Comparison of ENCODE assay signal across 8 cellular contexts in genomic region chr17:7023576-7024401, GRCh38. TPM values are rescaled to one million over a fixed set of nuclear protein-coding genes. Genes with fewer than 3 reads are reported as not detected.
A peak's percentile ranks its signal among the peaks of the same experiment; 100 is the strongest.
DNase-seq lines count a peak whose midpoint lies in the region; ATAC-seq and TF ChIP-seq lines count a peak whose summit lies in the region.

No MANE protein-coding gene starts in this region.

- H3K79me2 ChIP-seq in Karpas-422 (ENCODE audit: low read length): no peaks in the 10 kb centered on the region

- no peaks in the 10 kb centered on the region for H3K9me2 ChIP-seq in Karpas-422 (replicated peaks; ENCODE audit: insufficient read depth, low read length)

- H3K4me2 ChIP-seq in Karpas-422 (ENCODE audit: low read depth, low read length, poor library complexity, severe bottlenecking): no peak overlapping the region

- no peak overlapping the region for H3K27ac ChIP-seq in Karpas-422 (ENCODE audit: low read length)

- no peaks in the 10 kb centered on the region for H3K9me3 ChIP-seq in Karpas-422 (ENCODE audit: low read length)

- no peaks in the 10 kb centered on the region for H4K20me1 ChIP-seq in Karpas-422 (ENCODE audit: insufficient read depth, low read depth, low read length)

- no peak for TF ChIP-seq CTCF in choroid plexus epithelial cell (conservative IDR thresholded peaks at IDR 0.05; ENCODE audit: low read depth, low read length)

- H3K4me3 ChIP-seq in Karpas-422 (ENCODE audit: low read length): no peak overlapping the region
- peak overlapping the region; percentile 32 for H3K4me3 ChIP-seq in choroid plexus epithelial cell (ENCODE audit: low read depth, low read length)

- H3K36me3 ChIP-seq in Karpas-422 (ENCODE audit: insufficient read depth, low read length): no peaks in the 10 kb centered on the region

- ATAC-seq in HG03571 (IDR thresholded peaks at IDR 0.05; ENCODE audit: unreplicated experiment) (no peak), HG02852 (IDR thresholded peaks at IDR 0.05; ENCODE audit: unreplicated experiment) (no peak)

- H3K9ac ChIP-seq in Karpas-422 (ENCODE audit: low read length): no peak overlapping the region

- no peaks in the 10 kb centered on the region for H3K27me3 ChIP-seq in Karpas-422 (ENCODE audit: low read length)

- H2AFZ ChIP-seq in Karpas-422 (ENCODE audit: low read length): no peak overlapping the region

- peaks cover 7% of the 10 kb centered on the region for H3K4me1 ChIP-seq in Karpas-422 (ENCODE audit: low read length)

- peak; percentile 49 for DNase-seq in DMS53 treated with DMSO at 0.1 percent for 48 hours (lab: John Stamatoyannopoulos, UW; ENCODE audit: unreplicated experiment)
- peak; percentile 80 for DNase-seq in Karpas-422
- peak; percentile 89 to 93 for DNase-seq in activated CD4-positive, alpha-beta T cell treated with anti-CD3 and anti-CD28 coated beads for 4 hours
- DNase-seq in choroid plexus epithelial cell (ENCODE audit: low read depth): peak; percentile 92
- peak; percentile 98 for DNase-seq in islet precursor cell
- peak; percentile 96 for DNase-seq in stimulated activated CD4-positive, alpha-beta T cell treated with anti-CD3 and anti-CD28 coated beads, Interleukin-12 subunit alpha, Interleukin-12 subunit beta, amount 100 ng/mL, for 4 hours

RNA-seq across cellular contexts. Expression of gene BCL6B, which starts 0.9 kb away (rescaled TPM):
- not detected in 2 replicates for total RNA-seq in Karpas-422 (2014; rRNA removed; shearing (Covaris generic); ENCODE audit: low replicate concordance)

RNA-seq across cellular contexts. Expression of gene RNASEK, which starts 11.4 kb away (rescaled TPM):
- total RNA-seq in Karpas-422 (2014; rRNA removed; shearing (Covaris generic); ENCODE audit: low replicate concordance): 107 and 310 TPM in 2 replicates

RNA-seq across cellular contexts. Expression of gene SLC16A13, which starts 12.0 kb away (rescaled TPM):
- 1.3 and 6.0 TPM in 2 replicates for total RNA-seq in Karpas-422 (2014; rRNA removed; shearing (Covaris generic); ENCODE audit: low replicate concordance)

RNA-seq across cellular contexts. Expression of gene SLC16A11, which starts 20.1 kb away (rescaled TPM):
- total RNA-seq in Karpas-422 (2014; rRNA removed; shearing (Covaris generic); ENCODE audit: low replicate concordance): not detected in 2 replicates

RNA-seq across cellular contexts. Expression of gene ALOX12, which starts 27.9 kb away (rescaled TPM):
- total RNA-seq in Karpas-422 (2014; rRNA removed; shearing (Covaris generic); ENCODE audit: low replicate concordance): not detected in 2 replicates
